Comparison of ENCODE assay signal across 17 cellular contexts in genomic region chr18:76346490-76347130, GRCh38.
"Had no signal": no experiment of that assay in that cellular context is flagged by ENCODE, and none has a peak within 500 bp of the region (broad histone marks: within the 10 kb centered on the region; RNA-seq: fewer than 3 reads in every experiment).

No MANE protein-coding gene starts in this region.

- H3K36me3 ChIP-seq: colonic mucosa, heart left ventricle, neutrophil, sigmoid colon, tibial nerve, upper lobe of right lung, vagina had no signal

- H3K4me3 ChIP-seq: colonic mucosa, heart left ventricle, sigmoid colon, skin epidermis, testis, tibial nerve, upper lobe of right lung, vagina had no signal

- H3K9me3 ChIP-seq: colonic mucosa, heart left ventricle, neutrophil, sigmoid colon, testis, tibial nerve, upper lobe of right lung, vagina had no signal

- H3K27me3 ChIP-seq: colonic mucosa, heart left ventricle, neutrophil, sigmoid colon, testis, tibial nerve, upper lobe of right lung, vagina had no signal

- ATAC-seq: heart left ventricle; left lobe of liver; naive thymus-derived CD4-positive, alpha-beta T cell; upper lobe of right lung had no signal

- DNase-seq: colonic mucosa; dermis blood vessel endothelial cell; effector CD4-positive, alpha-beta T cell; hippocampal formation; kidney glomerular epithelial cell; mammary epithelial cell; naive thymus-derived CD4-positive, alpha-beta T cell; sigmoid colon; stimulated activated naive CD4-positive, alpha-beta T cell treated with Interleukin-2 at 50 U/mL for 16 hours; testis; upper lobe of right lung had no signal

- H3K27ac ChIP-seq: colonic mucosa, heart left ventricle, neutrophil, sigmoid colon, skin epidermis, testis, tibial nerve, upper lobe of right lung, vagina had no signal
